Comparison of ENCODE assay signal across 21 cellular contexts in genomic region chr1:71829346-71829745, GRCh38.
DNase-seq lines count a peak whose midpoint lies in the region; ATAC-seq, FAIRE-seq and TF ChIP-seq lines count a peak whose summit lies in the region.
"Had no signal": no experiment of that assay in that cellular context is flagged by ENCODE, and none has a peak within 500 bp of the region (broad histone marks: within the 10 kb centered on the region; RNA-seq: fewer than 3 reads in every experiment).

No MANE protein-coding gene starts in this region.

- no peak overlapping the region for H3K4me3 ChIP-seq in mammary epithelial cell (replicated peaks in 1 of 3; ENCODE audit: insufficient read depth in 1 of 3, low read depth in 2 of 3, low read length in 3 of 3)
- H3K4me3 ChIP-seq in MM.1S (ENCODE audit: low read length): peak overlapping the region; percentile 58
- H3K4me3 ChIP-seq in neural progenitor cell: no peak overlapping the region
- H3K4me3 ChIP-seq in kidney (ENCODE audit: low read length in 2 of 2): no peak overlapping the region
- H3K4me3 ChIP-seq: Peyer's patch had no signal

- H3K4me1 Mint-ChIP-seq in MCF 10A (ENCODE audit: insufficient read depth, unreplicated experiment) (no peaks in the 10 kb centered on the region), WTC11 (peaks cover 47% of the 10 kb centered on the region), neural progenitor cell (peaks cover 14% of the 10 kb centered on the region)
- no peaks in the 10 kb centered on the region for H3K4me1 Mint-ChIP-seq in activated CD4-positive, alpha-beta T cell treated with anti-CD3 and anti-CD28 coated beads for 36 hours
- H3K4me1 Mint-ChIP-seq: CD4-positive, CD25-positive, alpha-beta regulatory T cell had no signal

- H3K9me2 ChIP-seq in MM.1S (replicated peaks; ENCODE audit: insufficient read depth, low read length): no peaks in the 10 kb centered on the region

- H3K4me2 ChIP-seq in mammary epithelial cell (ENCODE audit: insufficient read depth, low read depth, low read length) (no peak overlapping the region), MM.1S (ENCODE audit: low read depth, low read length) (peak overlapping the region; percentile 89), neural progenitor cell (no peak overlapping the region)

- H3K9ac ChIP-seq in mammary epithelial cell (ENCODE audit: insufficient read depth, low read length): no peak overlapping the region
- peak overlapping the region; percentile 53 for H3K9ac ChIP-seq in MM.1S (ENCODE audit: low read length)
- no peak overlapping the region for H3K9ac ChIP-seq in neural progenitor cell
- H3K9ac ChIP-seq in kidney (ENCODE audit: low read length in 2 of 2): no peak overlapping the region

- intact Hi-C loops in MCF 10A (cut with micrococcal nuclease) (no loop called here), mammary epithelial cell (cut with micrococcal nuclease) (no loop called here), kidney (cut with DNase I) (no loop called here)
- intact Hi-C loops in activated CD4-positive, alpha-beta T cell treated with anti-CD3 and anti-CD28 coated beads for 36 hours (cut with DNase I, micrococcal nuclease): no loop called here

- H3F3A ChIP-seq in MM.1S (ENCODE audit: insufficient read depth, low read length) (no peaks in the 10 kb centered on the region), neural progenitor cell (ENCODE audit: low read depth) (peaks cover 3% of the 10 kb centered on the region)

- WGBS in mammary epithelial cell (ENCODE audit: low coverage, missing lambda C conversion rate): 87% methylated on average over 8 of the region's 8 CpGs

- ATAC-seq in WTC11: no peak
- no peak for ATAC-seq in activated CD4-positive, alpha-beta T cell treated with anti-CD3 and anti-CD28 coated beads for 36 hours

- dilution Hi-C loops in mammary epithelial cell (cut with HindIII; ENCODE audit: low sequenced_read_pairs): no loop called here

- H3K9me3 ChIP-seq in mammary epithelial cell (replicated peaks; ENCODE audit: insufficient read depth, low read length) (no peaks in the 10 kb centered on the region), MM.1S (replicated peaks; ENCODE audit: insufficient read depth, low read length) (no peaks in the 10 kb centered on the region), neural progenitor cell (ENCODE audit: low read depth) (no peaks in the 10 kb centered on the region), kidney (ENCODE audit: control insufficient read depth in 1 of 2, low read length in 2 of 2) (no peaks in the 10 kb centered on the region)
- H3K9me3 ChIP-seq: Peyer's patch had no signal

- H3K27ac Mint-ChIP-seq in MCF 10A (ENCODE audit: low read depth, unreplicated experiment): peak overlapping the region; percentile 46
- H3K27ac Mint-ChIP-seq in WTC11: peak overlapping the region; percentile 25
- H3K27ac Mint-ChIP-seq in activated CD4-positive, alpha-beta T cell treated with anti-CD3 and anti-CD28 coated beads for 36 hours: no peak overlapping the region
- H3K27ac Mint-ChIP-seq in neural progenitor cell: no peak overlapping the region
- H3K27ac Mint-ChIP-seq: CD4-positive, CD25-positive, alpha-beta regulatory T cell had no signal

- no peak overlapping the region for H3K4me3 Mint-ChIP-seq in MCF 10A (ENCODE audit: unreplicated experiment)
- H3K4me3 Mint-ChIP-seq in WTC11: no peak overlapping the region
- no peak overlapping the region for H3K4me3 Mint-ChIP-seq in activated CD4-positive, alpha-beta T cell treated with anti-CD3 and anti-CD28 coated beads for 36 hours
- no peak overlapping the region for H3K4me3 Mint-ChIP-seq in neural progenitor cell
- H3K4me3 Mint-ChIP-seq: CD4-positive, CD25-positive, alpha-beta regulatory T cell had no signal

- CTCF ChIA-PET in MCF 10A (lab: Yijun Ruan, JAX): no interaction called here
- CTCF ChIA-PET in mammary epithelial cell (lab: Charles Lee; ENCODE audit: low non-redundant PET): no interaction called here
- CTCF ChIA-PET in WTC11 (lab: Charles Lee): interaction anchor here (1.5 kb wide), 1 partner anchor 209 kb away, joined by 3 read pairs; no protein-coding TSS in a partner anchor
- CTCF ChIA-PET in activated CD4-positive, alpha-beta T cell treated with anti-CD3 and anti-CD28 coated beads for 36 hours (lab: Charles Lee): no interaction called here

- H3K27me3 Mint-ChIP-seq in MCF 10A (ENCODE audit: insufficient read depth, unreplicated experiment): no peaks in the 10 kb centered on the region
- no peaks in the 10 kb centered on the region for H3K27me3 Mint-ChIP-seq in WTC11 (ENCODE audit: low read depth)
- H3K27me3 Mint-ChIP-seq in activated CD4-positive, alpha-beta T cell treated with anti-CD3 and anti-CD28 coated beads for 36 hours: no peaks in the 10 kb centered on the region
- H3K27me3 Mint-ChIP-seq in neural progenitor cell (ENCODE audit: insufficient read depth, low read depth): no peaks in the 10 kb centered on the region
- H3K27me3 Mint-ChIP-seq: CD4-positive, CD25-positive, alpha-beta regulatory T cell had no signal

- DNase-seq in MCF 10A (ENCODE audit: unreplicated experiment) (no peak), mammary epithelial cell (no peak), MM.1S (peak; percentile 67), WTC11 (ENCODE audit: low spot score) (no peak), midbrain (lab: John Stamatoyannopoulos, UW) (no peak), neural progenitor cell (ENCODE audit: low spot score) (no peak), kidney (no peak)
- DNase-seq in activated CD4-positive, alpha-beta T cell treated with anti-CD3 and anti-CD28 coated beads for 36 hours: no peak
- DNase-seq: CD4-positive, CD25-positive, alpha-beta regulatory T cell; KBM-7; NCI-H1048; NCI-H187 treated with DMSO at 0.1 percent for 48 hours; NCI-H446 treated with DMSO at 0.1 percent for 48 hours; NCI-H526 treated with DMSO at 0.1 percent for 48 hours; OCI-M1; Peyer's patch; SHP77 treated with DMSO at 0.1 percent for 48 hours; T-helper 1 cell had no signal

- BruUV-seq in MCF 10A (replicated peaks; lab: Mats Ljungman, UMichigan) (no TSS peak), mammary epithelial cell (replicated peaks; lab: Mats Ljungman, UMichigan) (no TSS peak)

- H3K9me3 Mint-ChIP-seq in MCF 10A (ENCODE audit: unreplicated experiment): no peaks in the 10 kb centered on the region
- H3K9me3 Mint-ChIP-seq in WTC11: 0 out of 2 replicates have a peak, but pooled peaks cover 6% of the 10 kb centered on the region
- peaks cover 5% of the 10 kb centered on the region for H3K9me3 Mint-ChIP-seq in activated CD4-positive, alpha-beta T cell treated with anti-CD3 and anti-CD28 coated beads for 36 hours (ENCODE audit: low read depth)
- H3K9me3 Mint-ChIP-seq in neural progenitor cell: no peaks in the 10 kb centered on the region

- POLR2A ChIA-PET in MCF 10A (lab: Yijun Ruan, JAX) (no interaction called here), WTC11 (lab: Charles Lee) (no interaction called here)
- POLR2A ChIA-PET in activated CD4-positive, alpha-beta T cell treated with anti-CD3 and anti-CD28 coated beads for 36 hours (lab: Charles Lee): interaction anchor here (0.7 kb wide), 1 partner anchor 672 kb away, joined by 5 read pairs; no protein-coding TSS in a partner anchor

- H3K79me2 ChIP-seq in mammary epithelial cell (ENCODE audit: insufficient read depth, low read length): no peaks in the 10 kb centered on the region
- H3K79me2 ChIP-seq in MM.1S (ENCODE audit: low read length): no peaks in the 10 kb centered on the region
- no peaks in the 10 kb centered on the region for H3K79me2 ChIP-seq in neural progenitor cell (ENCODE audit: low read depth)

- H2AFZ ChIP-seq in mammary epithelial cell (ENCODE audit: low read depth, low read length) (no peak overlapping the region), MM.1S (ENCODE audit: low read length) (peak overlapping the region; percentile 90), neural progenitor cell (replicated peaks) (no peak overlapping the region)

- no peaks in the 10 kb centered on the region for H3K36me3 ChIP-seq in mammary epithelial cell (ENCODE audit: insufficient read depth, low read length)
- no peaks in the 10 kb centered on the region for H3K36me3 ChIP-seq in MM.1S (replicated peaks; ENCODE audit: insufficient read depth, low read length)
- H3K36me3 ChIP-seq in neural progenitor cell: no peaks in the 10 kb centered on the region
- no peaks in the 10 kb centered on the region for H3K36me3 ChIP-seq in kidney (ENCODE audit: control insufficient read depth in 1 of 2, insufficient read depth in 2 of 2, low read length in 2 of 2)
- H3K36me3 ChIP-seq: Peyer's patch had no signal

- no peak for FAIRE-seq in kidney (lab: Jason Lieb, UNC)
- FAIRE-seq: D721Med, GM12891, GM19239 had no signal

- H3K27me3 ChIP-seq in mammary epithelial cell (ENCODE audit: insufficient read depth, low read length): no peaks in the 10 kb centered on the region
- H3K27me3 ChIP-seq in MM.1S (replicated peaks; ENCODE audit: insufficient read depth, low read length): no peaks in the 10 kb centered on the region
- no peaks in the 10 kb centered on the region for H3K27me3 ChIP-seq in neural progenitor cell
- H3K27me3 ChIP-seq: Peyer's patch had no signal

- no peaks in the 10 kb centered on the region for H4K20me1 ChIP-seq in mammary epithelial cell (ENCODE audit: insufficient read depth, low read length)
- H4K20me1 ChIP-seq in MM.1S (ENCODE audit: insufficient read depth, low read length): no peaks in the 10 kb centered on the region
- H4K20me1 ChIP-seq in neural progenitor cell (ENCODE audit: low read depth): no peaks in the 10 kb centered on the region

- TF ChIP-seq CTCF in MCF 10A (IDR thresholded peaks at IDR 0.05; ENCODE audit: unreplicated experiment) (no peak), mammary epithelial cell (conservative IDR thresholded peaks at IDR 0.05 in 1 of 2, IDR thresholded peaks at IDR 0.05 in 1 of 2; ENCODE audit: extremely low read depth in 1 of 2, insufficient read depth in 1 of 2, low read depth in 1 of 2, low read length in 2 of 2) (no peak), MM.1S (IDR thresholded peaks at IDR 0.05; ENCODE audit: low read length) (no peak), WTC11 (IDR thresholded peaks at IDR 0.05) (no peak), neural progenitor cell (IDR thresholded peaks at IDR 0.05) (no peak), kidney (IDR thresholded peaks at IDR 0.05; ENCODE audit: borderline replicate concordance, extremely low read depth, insufficient read depth) (no peak)

- H3K4me1 ChIP-seq in mammary epithelial cell (ENCODE audit: insufficient read depth, low read length) (no peaks in the 10 kb centered on the region), MM.1S (ENCODE audit: low read length) (no peaks in the 10 kb centered on the region), neural progenitor cell (peaks cover 33% of the 10 kb centered on the region), kidney (ENCODE audit: control insufficient read depth in 1 of 2, insufficient read depth in 1 of 2, low read depth in 1 of 2, low read length in 2 of 2) (no peaks in the 10 kb centered on the region)
- H3K4me1 ChIP-seq: Peyer's patch had no signal

- no peak overlapping the region for H3K27ac ChIP-seq in mammary epithelial cell (ENCODE audit: insufficient read depth, low read depth, low read length)
- H3K27ac ChIP-seq in MM.1S (ENCODE audit: low read length): peak overlapping the region; percentile 56; the same call in 1 of the 2 replicates
- H3K27ac ChIP-seq in neural progenitor cell: no peak overlapping the region
- H3K27ac ChIP-seq in kidney (ENCODE audit: low read depth in 2 of 2, low read length in 2 of 2): no peak overlapping the region
- H3K27ac ChIP-seq: Peyer's patch had no signal

- in situ Hi-C loops in mammary epithelial cell (cut with MboI; ENCODE audit: low sequenced_read_pairs in 2 of 2): no loop called here

- H3K36me3 Mint-ChIP-seq in MCF 10A (ENCODE audit: insufficient read depth, unreplicated experiment): no peaks in the 10 kb centered on the region
- H3K36me3 Mint-ChIP-seq in WTC11: no peaks in the 10 kb centered on the region
- no peaks in the 10 kb centered on the region for H3K36me3 Mint-ChIP-seq in activated CD4-positive, alpha-beta T cell treated with anti-CD3 and anti-CD28 coated beads for 36 hours (ENCODE audit: low read depth)
- H3K36me3 Mint-ChIP-seq in neural progenitor cell: no peaks in the 10 kb centered on the region
- H3K36me3 Mint-ChIP-seq: CD4-positive, CD25-positive, alpha-beta regulatory T cell had no signal

Comparison
In these comparisons a context has a peak if more than half of its experiments do, and no peak if none do; other contexts are left out.
1. H3K27ac Mint-ChIP-seq: peak in MCF 10A (single experiment) and WTC11 (single experiment); none in activated CD4-positive, alpha-beta T cell treated with anti-CD3 and anti-CD28 coated beads for 36 hours (single experiment) and neural progenitor cell (single experiment).